ENCODE assay signal across 20 cellular contexts in the genomic region with DNA sequence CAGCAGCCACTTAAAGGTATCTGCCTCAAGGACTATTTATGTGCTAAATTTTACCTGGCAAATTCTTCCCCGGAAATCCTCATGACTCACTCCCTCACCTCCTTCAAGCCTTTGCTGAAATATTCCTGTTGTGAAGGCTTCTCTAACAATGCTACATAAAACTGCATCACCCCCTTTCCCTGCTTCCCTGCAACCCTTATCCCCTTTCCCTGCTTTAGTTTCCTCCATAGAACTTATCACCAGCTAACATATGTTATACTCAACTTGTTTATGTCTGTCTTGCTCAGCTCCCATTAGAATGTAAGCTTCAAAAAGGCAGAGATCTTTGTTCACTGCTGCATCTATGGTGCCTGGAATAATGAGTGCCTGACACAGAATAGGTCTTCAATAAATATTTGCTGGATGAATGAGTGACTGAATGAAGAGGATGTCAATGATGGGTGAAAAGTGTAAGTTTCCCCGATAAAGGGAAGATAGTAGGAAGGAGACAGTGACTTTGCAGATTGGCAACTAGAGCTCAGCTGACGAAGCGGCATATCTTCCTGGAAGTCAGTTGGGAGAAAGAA. TPM values are rescaled to one million over a fixed set of nuclear protein-coding genes. Genes with fewer than 3 reads are reported as not detected.
"Had no signal": no experiment of that assay in that cellular context is flagged by ENCODE, and none has a peak within 500 bp of the region (broad histone marks: within the 10 kb centered on the region; RNA-seq: fewer than 3 reads in every experiment).

No MANE protein-coding gene starts in this region.

- H3K27me3 ChIP-seq: colonic mucosa, transverse colon had no signal

- H3K4me3 Mint-ChIP-seq: activated CD4-positive, alpha-beta memory T cell treated with anti-CD3 and anti-CD28 coated beads for 36 hours; activated CD4-positive, alpha-beta T cell treated with anti-CD3 and anti-CD28 coated beads for 36 hours; activated CD8-positive, alpha-beta memory T cell treated with anti-CD3 and anti-CD28 coated beads, Interleukin-2, amount 10 ng/mL, durations not matched to agents 7 days and 5 days; memory B cell; natural killer cell treated with Interleukin-12 subunit alpha and Interleukin-12 subunit beta and Interleukin-15 and Interleukin-18, amount 100 ng/mL, for 72 hours had no signal

- H3K36me3 ChIP-seq: colonic mucosa, left ventricle myocardium inferior, transverse colon, WERI-Rb-1 had no signal

- H3K27ac Mint-ChIP-seq: activated CD4-positive, alpha-beta memory T cell treated with anti-CD3 and anti-CD28 coated beads for 36 hours; activated CD4-positive, alpha-beta T cell treated with anti-CD3 and anti-CD28 coated beads for 36 hours; activated CD8-positive, alpha-beta memory T cell treated with anti-CD3 and anti-CD28 coated beads, Interleukin-2, amount 10 ng/mL, durations not matched to agents 7 days and 5 days; memory B cell; natural killer cell treated with Interleukin-12 subunit alpha and Interleukin-12 subunit beta and Interleukin-15 and Interleukin-18, amount 100 ng/mL, for 72 hours had no signal

- FAIRE-seq: astrocyte, kidney had no signal

- H3K4me3 ChIP-seq: colonic mucosa, left ventricle myocardium inferior, transverse colon had no signal

- DNase-seq: activated CD4-positive, alpha-beta memory T cell treated with anti-CD3 and anti-CD28 coated beads for 36 hours; activated CD4-positive, alpha-beta T cell treated with anti-CD3 and anti-CD28 coated beads for 36 hours; activated CD8-positive, alpha-beta memory T cell treated with anti-CD3 and anti-CD28 coated beads, Interleukin-2, amount 10 ng/mL, durations not matched to agents 7 days and 5 days; activated effector memory CD4-positive, alpha-beta T cell treated with Interleukin-2 at 50 U/mL for 16 hours; activated naive CD4-positive, alpha-beta T cell treated with anti-CD3 and anti-CD28 coated beads, Interleukin-2, amount 50 U/mL, for 16 hours; activated T-cell treated with anti-CD3 and anti-CD28 coated beads, Interleukin-2, amount 50 U/mL, for 1 hour; central memory CD4-positive, alpha-beta T cell; colonic mucosa; effector memory CD4-positive, alpha-beta T cell; kidney; left ventricle myocardium inferior; retina; stimulated activated CD4-positive, alpha-beta T cell treated with anti-CD3 and anti-CD28 coated beads, Interleukin-4, amount 100 ng/mL, for 1 hour; stimulated activated naive CD8-positive, alpha-beta T cell treated with anti-CD3 and anti-CD28 coated beads, Interleukin-15, Interleukin-2, amounts not matched to agents 100 U/mL and 50 U/mL, for 24 hours; T-helper 9 cell; transverse colon; WERI-Rb-1 had no signal

- H3K9me3 ChIP-seq: colonic mucosa, left ventricle myocardium inferior, transverse colon had no signal

- H3K4me1 ChIP-seq: colonic mucosa had no signal

- H3K27ac ChIP-seq: colonic mucosa, left ventricle myocardium inferior, transverse colon, WERI-Rb-1 had no signal

- H3K9me3 Mint-ChIP-seq: activated CD4-positive, alpha-beta memory T cell treated with anti-CD3 and anti-CD28 coated beads for 36 hours; memory B cell; natural killer cell treated with Interleukin-12 subunit alpha and Interleukin-12 subunit beta and Interleukin-15 and Interleukin-18, amount 100 ng/mL, for 72 hours had no signal

- H3K36me3 Mint-ChIP-seq: activated CD4-positive, alpha-beta memory T cell treated with anti-CD3 and anti-CD28 coated beads for 36 hours; activated CD8-positive, alpha-beta memory T cell treated with anti-CD3 and anti-CD28 coated beads, Interleukin-2, amount 10 ng/mL, durations not matched to agents 7 days and 5 days; memory B cell; natural killer cell treated with Interleukin-12 subunit alpha and Interleukin-12 subunit beta and Interleukin-15 and Interleukin-18, amount 100 ng/mL, for 72 hours had no signal

- ATAC-seq: activated CD4-positive, alpha-beta T cell treated with anti-CD3 and anti-CD28 coated beads for 36 hours; activated CD8-positive, alpha-beta memory T cell treated with anti-CD3 and anti-CD28 coated beads, Interleukin-2, amount 10 ng/mL, durations not matched to agents 7 days and 5 days; natural killer cell treated with Interleukin-12 subunit alpha and Interleukin-12 subunit beta and Interleukin-15 and Interleukin-18, amount 100 ng/mL, for 72 hours; stimulated activated naive CD8-positive, alpha-beta T cell treated with anti-CD3 and anti-CD28 coated beads, Interleukin-15, Interleukin-2, amounts not matched to agents 100 U/mL and 50 U/mL, for 24 hours had no signal

RNA-seq across cellular contexts. Expression of a gene that starts 54.3 kb away (rescaled TPM):
- total RNA-seq: activated CD4-positive, alpha-beta memory T cell treated with anti-CD3 and anti-CD28 coated beads for 36 hours; activated CD4-positive, alpha-beta T cell treated with anti-CD3 and anti-CD28 coated beads for 36 hours; activated CD8-positive, alpha-beta memory T cell treated with anti-CD3 and anti-CD28 coated beads, Interleukin-2, amount 10 ng/mL, durations not matched to agents 7 days and 5 days; astrocyte; natural killer cell treated with Interleukin-12 subunit alpha and Interleukin-12 subunit beta and Interleukin-15 and Interleukin-18, amount 100 ng/mL, for 72 hours had no signal
